In the genomic region with DNA sequence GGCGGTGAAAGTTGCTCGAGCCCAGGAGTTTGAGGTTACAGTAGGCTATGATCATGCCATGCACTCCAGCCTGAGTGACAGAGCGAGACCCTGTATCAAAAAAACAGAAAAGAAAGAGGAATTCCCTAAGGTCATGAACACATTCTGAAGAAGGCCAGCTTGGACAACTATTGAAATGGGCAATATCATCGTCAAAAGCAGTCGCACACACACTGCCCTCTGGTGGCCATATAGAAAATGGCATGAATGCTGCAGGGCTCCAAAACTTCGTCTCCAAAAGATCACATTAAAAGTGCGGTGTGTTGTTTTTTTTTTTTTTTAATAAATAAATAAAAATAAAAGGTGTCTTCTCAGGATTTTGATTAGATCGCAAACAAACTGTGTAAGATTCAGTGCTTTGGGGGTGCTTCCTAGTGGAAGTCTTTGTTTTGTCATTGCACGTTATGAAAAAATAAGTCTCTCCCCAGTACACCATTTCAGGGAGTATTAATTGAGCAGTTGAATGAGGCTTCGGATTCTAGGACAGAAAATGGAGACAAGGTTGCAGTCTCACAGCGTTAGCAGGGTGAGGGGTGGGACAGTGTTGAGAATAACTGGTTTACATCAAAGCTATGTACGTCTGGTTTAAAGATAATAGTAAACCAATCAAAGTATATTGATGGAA, we compare ENCODE assay signal across 9 cellular contexts.
DNase-seq lines count a peak whose midpoint lies in the region; ATAC-seq, FAIRE-seq and TF ChIP-seq lines count a peak whose summit lies in the region.
"Had no signal": no experiment of that assay in that cellular context is flagged by ENCODE, and none has a peak within 500 bp of the region (broad histone marks: within the 10 kb centered on the region; RNA-seq: fewer than 3 reads in every experiment).

No MANE protein-coding gene starts in this region.

- TF ChIP-seq POLR2A in K562 (conservative IDR thresholded peaks at IDR 0.05): no peak

- 4% methylated on average over 12 of the region's 12 CpGs for WGBS in K562 (ENCODE audit: insufficient coverage, low coverage, missing lambda C conversion rate)

- H3K36me3 ChIP-seq in K562 (ENCODE audit: control insufficient read depth, insufficient read depth, low read length): no peaks in the 10 kb centered on the region
- H3K36me3 ChIP-seq in neural progenitor cell: no peaks in the 10 kb centered on the region

- no peak for TF ChIP-seq EP300 in K562 (IDR thresholded peaks at IDR 0.05; ENCODE audit: low read length)

- CTCF ChIA-PET in K562 (lab: Yijun Ruan, JAX; ENCODE audit: low intra/inter-chr PET ratio): no interaction called here

- no peaks in the 10 kb centered on the region for H3K9me1 ChIP-seq in K562 (ENCODE audit: control insufficient read depth, insufficient read depth, low read length)

- peak; percentile 35 to 74 (median 70); a peak in 5 of 6 replicates for TF ChIP-seq CTCF in K562 (IDR thresholded peaks at IDR 0.05 in 2 of 3, conservative IDR thresholded peaks at IDR 0.05 in 1 of 3; ENCODE audit: insufficient read depth in 2 of 3, low read depth in 1 of 3, low read length in 3 of 3)
- peak; percentile 84 for TF ChIP-seq CTCF in neural progenitor cell (IDR thresholded peaks at IDR 0.05)

- H3K27me3 ChIP-seq in K562 (ENCODE audit: control insufficient read depth in 2 of 2, insufficient read depth in 2 of 2, low read length in 2 of 2): no peaks in the 10 kb centered on the region
- H3K27me3 ChIP-seq in neural progenitor cell: peaks cover 2% of the 10 kb centered on the region

- peak; percentile 61 for ATAC-seq in K562
- no peak for ATAC-seq in activated naive CD8-positive, alpha-beta T cell treated with anti-CD3 and anti-CD28 coated beads, Interleukin-2, amount 50 U/mL, for 24 hours
- ATAC-seq: activated T-cell treated with anti-CD3 and anti-CD28 coated beads, Interleukin-2, amount 50 U/mL, for 72 hours had no signal

- no peaks in the 10 kb centered on the region for H3F3A ChIP-seq in neural progenitor cell (ENCODE audit: low read depth)

- H2AFZ ChIP-seq in K562 (ENCODE audit: low read depth, low read length) (no peak overlapping the region), neural progenitor cell (replicated peaks) (no peak overlapping the region)

- TF ChIP-seq RAD21 in K562 (CRISPR knock-in tag; conservative IDR thresholded peaks at IDR 0.05 in 1 of 2, IDR thresholded peaks at IDR 0.05 in 1 of 2): no peak

- H3K4me3 Mint-ChIP-seq in activated CD4-positive, alpha-beta T cell treated with anti-CD3 and anti-CD28 coated beads, Interleukin-2, amount 10 ng/mL, durations not matched to agents 24 days and 14 days: no peak overlapping the region
- no peak overlapping the region for H3K4me3 Mint-ChIP-seq in neural progenitor cell
- no peak overlapping the region for H3K4me3 Mint-ChIP-seq in activated naive CD8-positive, alpha-beta T cell treated with anti-CD3 and anti-CD28 coated beads, Interleukin-2, amount 50 U/mL, for 24 hours
- H3K4me3 Mint-ChIP-seq: activated T-cell treated with anti-CD3 and anti-CD28 coated beads, Interleukin-2, amount 50 U/mL, for 72 hours had no signal

- intact Hi-C loops in activated CD4-positive, alpha-beta T cell treated with anti-CD3 and anti-CD28 coated beads, Interleukin-2, amount 10 ng/mL, durations not matched to agents 24 days and 14 days (cut with micrococcal nuclease): no loop called here
- intact Hi-C loops in K562 (cut with micrococcal nuclease): no loop called here

- H3K4me3 ChIP-seq in K562 (no peak overlapping the region), neural progenitor cell (no peak overlapping the region)

- H3K27ac Mint-ChIP-seq in activated CD4-positive, alpha-beta T cell treated with anti-CD3 and anti-CD28 coated beads, Interleukin-2, amount 10 ng/mL, durations not matched to agents 24 days and 14 days: no peak overlapping the region
- no peak overlapping the region for H3K27ac Mint-ChIP-seq in neural progenitor cell
- H3K27ac Mint-ChIP-seq in activated naive CD8-positive, alpha-beta T cell treated with anti-CD3 and anti-CD28 coated beads, Interleukin-2, amount 50 U/mL, for 24 hours: no peak overlapping the region
- H3K27ac Mint-ChIP-seq: activated T-cell treated with anti-CD3 and anti-CD28 coated beads, Interleukin-2, amount 50 U/mL, for 72 hours had no signal

- no peaks in the 10 kb centered on the region for H3K36me3 Mint-ChIP-seq in activated CD4-positive, alpha-beta T cell treated with anti-CD3 and anti-CD28 coated beads, Interleukin-2, amount 10 ng/mL, durations not matched to agents 24 days and 14 days (ENCODE audit: low read depth)
- peaks cover 1% of the 10 kb centered on the region for H3K36me3 Mint-ChIP-seq in neural progenitor cell
- no peaks in the 10 kb centered on the region for H3K36me3 Mint-ChIP-seq in activated naive CD8-positive, alpha-beta T cell treated with anti-CD3 and anti-CD28 coated beads, Interleukin-2, amount 50 U/mL, for 24 hours (ENCODE audit: low read depth)

- H3K4me1 ChIP-seq in K562 (replicated peaks in 1 of 2; ENCODE audit: control insufficient read depth in 2 of 2, insufficient read depth in 2 of 2, low read length in 2 of 2) (no peaks in the 10 kb centered on the region), neural progenitor cell (no peaks in the 10 kb centered on the region)

- no peaks in the 10 kb centered on the region for H3K4me1 Mint-ChIP-seq in activated CD4-positive, alpha-beta T cell treated with anti-CD3 and anti-CD28 coated beads, Interleukin-2, amount 10 ng/mL, durations not matched to agents 24 days and 14 days
- no peaks in the 10 kb centered on the region for H3K4me1 Mint-ChIP-seq in neural progenitor cell
- H3K4me1 Mint-ChIP-seq in activated naive CD8-positive, alpha-beta T cell treated with anti-CD3 and anti-CD28 coated beads, Interleukin-2, amount 50 U/mL, for 24 hours: no peaks in the 10 kb centered on the region

- H3K27ac ChIP-seq in K562 (ENCODE audit: extremely low read depth, low read depth, low read length) (no peak overlapping the region), neural progenitor cell (no peak overlapping the region)

- 0 out of 2 replicates have a peak, but pooled peaks cover under 1% of the 10 kb centered on the region for H3K9me3 ChIP-seq in K562 (replicated peaks; ENCODE audit: control insufficient read depth, insufficient read depth, low read depth, low read length)
- no peaks in the 10 kb centered on the region for H3K9me3 ChIP-seq in neural progenitor cell (ENCODE audit: low read depth)

- POLR2A ChIA-PET in K562 (lab: Yijun Ruan, JAX): interaction anchor here (0.6 kb wide), 1 partner anchor 709 kb away, joined by 3 read pairs; no protein-coding TSS in a partner anchor

- no peaks in the 10 kb centered on the region for H3K9me3 Mint-ChIP-seq in activated CD4-positive, alpha-beta T cell treated with anti-CD3 and anti-CD28 coated beads, Interleukin-2, amount 10 ng/mL, durations not matched to agents 24 days and 14 days
- H3K9me3 Mint-ChIP-seq in neural progenitor cell: peaks cover 7% of the 10 kb centered on the region
- peaks cover 3% of the 10 kb centered on the region for H3K9me3 Mint-ChIP-seq in activated naive CD8-positive, alpha-beta T cell treated with anti-CD3 and anti-CD28 coated beads, Interleukin-2, amount 50 U/mL, for 24 hours
- H3K9me3 Mint-ChIP-seq: activated T-cell treated with anti-CD3 and anti-CD28 coated beads, Interleukin-2, amount 50 U/mL, for 72 hours had no signal

- no TSS peak for BruUV-seq in K562 (replicated peaks; lab: Mats Ljungman, UMichigan)

- H3K79me2 ChIP-seq in K562 (ENCODE audit: control insufficient read depth, insufficient read depth, low read length) (no peaks in the 10 kb centered on the region), neural progenitor cell (ENCODE audit: low read depth) (no peaks in the 10 kb centered on the region)

- H3K4me2 ChIP-seq in K562 (ENCODE audit: insufficient read depth, low read length): no peak overlapping the region
- no peak overlapping the region for H3K4me2 ChIP-seq in neural progenitor cell

- H3K9ac ChIP-seq in K562 (ENCODE audit: insufficient read depth in 1 of 2, low read depth in 2 of 2, low read length in 2 of 2) (no peak overlapping the region), neural progenitor cell (no peak overlapping the region)

- peaks cover 5% of the 10 kb centered on the region for H3K27me3 Mint-ChIP-seq in activated CD4-positive, alpha-beta T cell treated with anti-CD3 and anti-CD28 coated beads, Interleukin-2, amount 10 ng/mL, durations not matched to agents 24 days and 14 days
- peaks cover 10% of the 10 kb centered on the region for H3K27me3 Mint-ChIP-seq in neural progenitor cell (ENCODE audit: insufficient read depth, low read depth)
- peaks cover 12% of the 10 kb centered on the region for H3K27me3 Mint-ChIP-seq in activated naive CD8-positive, alpha-beta T cell treated with anti-CD3 and anti-CD28 coated beads, Interleukin-2, amount 50 U/mL, for 24 hours

- peak; percentile 78 for FAIRE-seq in K562 (lab: Jason Lieb, UNC)

- DNase-seq in activated CD4-positive, alpha-beta T cell treated with anti-CD3 and anti-CD28 coated beads, Interleukin-2, amount 10 ng/mL, durations not matched to agents 24 days and 14 days: peak; percentile 61
- DNase-seq in activated CD4-positive, alpha-beta T cell treated with anti-CD3 and anti-CD28 coated beads, Interleukin-2, amount 50 U/mL, for 1 hour: no peak
- DNase-seq in HuH-7.5 (ENCODE audit: low spot score): peak; percentile 27
- DNase-seq in K562 (ENCODE audit: extremely low read depth in 1 of 4, low spot score in 3 of 4): peak; percentile 42 to 65 (median 53)
- peak; percentile 31 for DNase-seq in neural progenitor cell (ENCODE audit: low spot score)
- no peak for DNase-seq in NCI-H510A treated with DMSO at 0.1 percent for 48 hours (lab: John Stamatoyannopoulos, UW)
- DNase-seq in activated naive CD8-positive, alpha-beta T cell treated with anti-CD3 and anti-CD28 coated beads, Interleukin-2, amount 50 U/mL, for 24 hours: no peak
- DNase-seq in amniotic stem cell (lab: John Stamatoyannopoulos, UW): no peak

- in situ Hi-C loops in K562 (cut with MboI): no loop called here

- H4K20me1 ChIP-seq in K562 (replicated peaks; ENCODE audit: control insufficient read depth, insufficient read depth, low read length): no peaks in the 10 kb centered on the region
- H4K20me1 ChIP-seq in neural progenitor cell (ENCODE audit: low read depth): no peaks in the 10 kb centered on the region

TF ChIP-seq in K562, 482 proteins besides CTCF, POLR2A, EP300 and RAD21:
- no peak for TF ChIP-seq ZNF408 (CRISPR knock-in tag; IDR thresholded peaks at IDR 0.05; ENCODE audit: low read depth)
- 0 out of 2 replicates have a peak, but pooled peaks have one; percentile 18 for TF ChIP-seq SMC3 (conservative IDR thresholded peaks at IDR 0.05; ENCODE audit: insufficient read depth, low read depth, low read length)
TF ChIP-seq in K562: peak in this region for 1.

Comparison
In these comparisons a context has a peak if more than half of its experiments do, and no peak if none do; other contexts are left out.
1. DNase-seq: peak in activated CD4-positive, alpha-beta T cell treated with anti-CD3 and anti-CD28 coated beads, Interleukin-2, amount 10 ng/mL, durations not matched to agents 24 days and 14 days (single experiment), HuH-7.5 (single experiment), K562 (4 of 4) and neural progenitor cell (single experiment); none in activated CD4-positive, alpha-beta T cell treated with anti-CD3 and anti-CD28 coated beads, Interleukin-2, amount 50 U/mL, for 1 hour (single experiment), NCI-H510A treated with DMSO at 0.1 percent for 48 hours (single experiment), activated naive CD8-positive, alpha-beta T cell treated with anti-CD3 and anti-CD28 coated beads, Interleukin-2, amount 50 U/mL, for 24 hours (single experiment) and amniotic stem cell (single experiment).